Comparison of ENCODE assay signal across 1 cellular context in genomic region chr12:93127582-93128331, GRCh38.
TF ChIP-seq lines count a peak whose summit lies in the region.

No MANE protein-coding gene starts in this region.

TF ChIP-seq in HepG2, 621 proteins besides CTCF, POLR2A, EP300 and RAD21 (continued from another document and continues in another):
- TF ChIP-seq PREB (CRISPR knock-in tag; IDR thresholded peaks at IDR 0.05) (no peak), HHEX (CRISPR knock-in tag; IDR thresholded peaks at IDR 0.05) (0 out of 2 replicates have a peak, but pooled peaks have one; percentile 33), ZNF230 (CRISPR knock-in tag; IDR thresholded peaks at IDR 0.05) (peak; percentile 65; the same call in 1 of the 2 replicates), ZNF17 (CRISPR knock-in tag; IDR thresholded peaks at IDR 0.05) (no peak), KDM6A (CRISPR knock-in tag; IDR thresholded peaks at IDR 0.05; ENCODE audit: low read depth) (no peak; the same call in 1 of the 2 replicates), NR2F2 (IDR thresholded peaks at IDR 0.05; ENCODE audit: borderline replicate concordance, low read depth) (peak; percentile 83), ZKSCAN1 (IDR thresholded peaks at IDR 0.05; ENCODE audit: low read length) (peak; percentile 35; the same call in 1 of the 2 replicates), ZFP36L1 (CRISPR knock-in tag; IDR thresholded peaks at IDR 0.05) (peak; percentile 61; the same call in 1 of the 2 replicates), FOXA1 (IDR thresholded peaks at IDR 0.05) (no peak), FOXA1 (CRISPR knock-in tag; IDR thresholded peaks at IDR 0.05) (peak; percentile 82), RELA (CRISPR knock-in tag; IDR thresholded peaks at IDR 0.05) (peak; percentile 24), ZNF737 (CRISPR knock-in tag; IDR thresholded peaks at IDR 0.05; ENCODE audit: borderline replicate concordance) (no peak; the same call in 1 of the 2 replicates), MAF1 (CRISPR knock-in tag; IDR thresholded peaks at IDR 0.05; ENCODE audit: borderline replicate concordance) (no peak), ZFP37 (CRISPR knock-in tag; IDR thresholded peaks at IDR 0.05; ENCODE audit: borderline replicate concordance) (peak; percentile 78), SP2 (CRISPR knock-in tag; IDR thresholded peaks at IDR 0.05) (no peak), TEAD2 (CRISPR knock-in tag; IDR thresholded peaks at IDR 0.05) (no peak), GATAD1 (CRISPR knock-in tag; IDR thresholded peaks at IDR 0.05) (peak; percentile 70; the same call in 1 of the 2 replicates), ZNF724P (CRISPR knock-in tag; IDR thresholded peaks at IDR 0.05; ENCODE audit: borderline replicate concordance) (no peak), KDM3A (CRISPR knock-in tag; IDR thresholded peaks at IDR 0.05; ENCODE audit: low read depth) (peak; percentile 95; the same call in 1 of the 2 replicates), GATAD2A (CRISPR knock-in tag; IDR thresholded peaks at IDR 0.05) (peak; percentile 100), NR2F6 (IDR thresholded peaks at IDR 0.05) (peak; percentile 88), NR2F6 (CRISPR knock-in tag; IDR thresholded peaks at IDR 0.05) (peak; percentile 96), ZNF136 (CRISPR knock-in tag; IDR thresholded peaks at IDR 0.05; ENCODE audit: low read depth) (peak; percentile 93), TFDP1 (CRISPR knock-in tag; IDR thresholded peaks at IDR 0.05; ENCODE audit: borderline replicate concordance) (0 out of 2 replicates have a peak, but pooled peaks have one; percentile 27), JUN (CRISPR knock-in tag; IDR thresholded peaks at IDR 0.05) (peak; percentile 69; the same call in 1 of the 2 replicates), KAT7 (CRISPR knock-in tag; IDR thresholded peaks at IDR 0.05; ENCODE audit: borderline replicate concordance) (peak; percentile 83; the same call in 1 of the 2 replicates), SNAPC2 (CRISPR knock-in tag; IDR thresholded peaks at IDR 0.05) (0 out of 2 replicates have a peak, but pooled peaks have one; percentile 71), CHD2 (IDR thresholded peaks at IDR 0.05; ENCODE audit: low read depth, low read length) (0 out of 2 replicates have a peak, but pooled peaks have one; percentile 9), DDIT3 (CRISPR knock-in tag; IDR thresholded peaks at IDR 0.05) (no peak), NAIF1 (CRISPR knock-in tag; IDR thresholded peaks at IDR 0.05; ENCODE audit: borderline replicate concordance) (peak; percentile 99), ZBTB20 (CRISPR knock-in tag; IDR thresholded peaks at IDR 0.05; ENCODE audit: borderline replicate concordance, low read depth) (0 out of 2 replicates have a peak, but pooled peaks have one; percentile 63), ZBTB33 (CRISPR knock-in tag; IDR thresholded peaks at IDR 0.05) (peak; percentile 88), ZNF766 (CRISPR knock-in tag; IDR thresholded peaks at IDR 0.05; ENCODE audit: borderline replicate concordance) (peak; percentile 67; the same call in 1 of the 2 replicates), ZNF512B (CRISPR knock-in tag; IDR thresholded peaks at IDR 0.05; ENCODE audit: borderline replicate concordance) (no peak), SNAPC4 (CRISPR knock-in tag; IDR thresholded peaks at IDR 0.05) (no peak; the same call in 1 of the 2 replicates), ZNF672 (CRISPR knock-in tag; IDR thresholded peaks at IDR 0.05) (no peak), RXRA (CRISPR knock-in tag; IDR thresholded peaks at IDR 0.05) (peak; percentile 86; the same call in 1 of the 2 replicates), MEF2D (CRISPR knock-in tag; IDR thresholded peaks at IDR 0.05) (peak; percentile 78; the same call in 1 of the 2 replicates), NCOA1 (CRISPR knock-in tag; IDR thresholded peaks at IDR 0.05) (peak; percentile 92; the same call in 1 of the 2 replicates), ISL2 (CRISPR knock-in tag; IDR thresholded peaks at IDR 0.05) (peak; percentile 99), KAT2B (IDR thresholded peaks at IDR 0.05; ENCODE audit: borderline replicate concordance, low read depth, low read length) (no peak), ZNF383 (CRISPR knock-in tag; IDR thresholded peaks at IDR 0.05; ENCODE audit: borderline replicate concordance) (no peak), POGZ (CRISPR knock-in tag; IDR thresholded peaks at IDR 0.05) (peak; percentile 99), ZNF639 (CRISPR knock-in tag; conservative IDR thresholded peaks at IDR 0.05) (peak; percentile 74; the same call in 1 of the 2 replicates), ZNF451 (CRISPR knock-in tag; IDR thresholded peaks at IDR 0.05) (no peak), ZNF468 (CRISPR knock-in tag; IDR thresholded peaks at IDR 0.05) (no peak), ATF7-NPFF (CRISPR knock-in tag; IDR thresholded peaks at IDR 0.05; ENCODE audit: low read depth) (peak; percentile 72; the same call in 1 of the 2 replicates), TAF15 (IDR thresholded peaks at IDR 0.05; ENCODE audit: low read depth, low read length, poor library complexity, severe bottlenecking) (no peak), TERF1 (CRISPR knock-in tag; IDR thresholded peaks at IDR 0.05) (no peak), ELF3 (CRISPR knock-in tag; IDR thresholded peaks at IDR 0.05) (peak; percentile 94), ZSCAN30 (CRISPR knock-in tag; IDR thresholded peaks at IDR 0.05) (no peak), REL (CRISPR knock-in tag; conservative IDR thresholded peaks at IDR 0.05) (no peak), ZNF644 (CRISPR knock-in tag; IDR thresholded peaks at IDR 0.05; ENCODE audit: low read depth) (peak; percentile 84), FOSL1 (CRISPR knock-in tag; IDR thresholded peaks at IDR 0.05; ENCODE audit: borderline replicate concordance) (no peak), KLF9 (CRISPR knock-in tag; IDR thresholded peaks at IDR 0.05; ENCODE audit: low read depth) (0 out of 2 replicates have a peak, but pooled peaks have one; percentile 58), ATF5 (CRISPR knock-in tag; IDR thresholded peaks at IDR 0.05; ENCODE audit: low read depth) (no peak), SRSF9 (IDR thresholded peaks at IDR 0.05; ENCODE audit: borderline replicate concordance, insufficient read depth, low read depth, low read length, poor library complexity, severe bottlenecking) (no peak)
